In genomic region chr1:227077783-227078182, GRCh38 we compare ENCODE assay signal across 7 cellular contexts.
"Had no signal": no experiment of that assay in that cellular context is flagged by ENCODE, and none has a peak within 500 bp of the region (broad histone marks: within the 10 kb centered on the region; RNA-seq: fewer than 3 reads in every experiment).

No MANE protein-coding gene starts in this region.

- H3K4me3 ChIP-seq: GM23338 had no signal

- H3K27ac ChIP-seq: KMS-11 had no signal

- FAIRE-seq: H1, HTR-8/SVneo had no signal

- H2AFZ ChIP-seq: GM23338 had no signal

- DNase-seq: H9, HCEC 1CT, KBM-7 had no signal

- ATAC-seq: GM23338 had no signal

- H3K4me2 ChIP-seq: GM23338, KMS-11 had no signal

- H3K9ac ChIP-seq: KMS-11 had no signal
